ENCODE assay signal across 21 cellular contexts in the genomic region with DNA sequence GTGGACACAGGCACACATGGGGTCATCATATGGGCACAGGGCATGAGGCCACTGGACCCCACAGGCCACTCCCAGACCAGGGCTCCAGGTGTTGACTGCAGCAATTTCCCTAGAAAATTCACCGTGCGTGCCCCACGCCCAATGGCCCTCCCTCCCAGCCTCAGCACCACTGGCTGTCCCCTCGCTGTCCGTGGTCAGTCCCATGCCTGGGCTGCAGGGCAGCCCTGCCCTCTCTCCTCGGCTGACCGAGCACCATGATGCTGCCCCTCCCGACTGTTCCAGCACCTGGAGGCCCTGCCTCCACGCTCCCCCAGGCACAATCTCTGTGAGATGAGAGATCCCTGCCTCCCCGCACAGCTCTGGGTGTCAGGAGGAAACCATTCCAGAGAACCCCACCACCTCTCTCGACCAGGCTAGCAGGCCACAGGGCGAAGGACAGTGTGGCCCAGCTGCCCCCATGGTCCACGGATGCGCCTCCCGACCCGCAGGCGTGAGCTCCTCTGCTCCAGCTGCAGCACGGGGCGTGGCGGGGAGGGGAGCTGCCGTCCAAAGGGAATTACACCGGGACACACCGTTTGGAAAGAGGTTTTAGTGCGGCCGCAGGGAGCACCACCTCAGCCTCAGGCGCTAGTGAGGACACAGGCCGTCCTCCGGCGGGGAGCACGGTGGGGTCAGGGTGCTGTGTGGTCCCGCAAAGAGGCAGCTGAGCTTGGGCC. TPM values are rescaled to one million over a fixed set of nuclear protein-coding genes. Genes with fewer than 3 reads are reported as not detected.
DNase-seq lines count a peak whose midpoint lies in the region; ATAC-seq and TF ChIP-seq lines count a peak whose summit lies in the region.
"Had no signal": no experiment of that assay in that cellular context is flagged by ENCODE, and none has a peak within 500 bp of the region (broad histone marks: within the 10 kb centered on the region; RNA-seq: fewer than 3 reads in every experiment).

No MANE protein-coding gene starts in this region.

- TF ChIP-seq CTCF in nephron progenitor cell (IDR thresholded peaks at IDR 0.05), result no peak

- H3K27ac Mint-ChIP-seq in activated CD4-positive, alpha-beta T cell treated with anti-CD3 and anti-CD28 coated beads, Interleukin-2, amount 10 ng/mL, durations not matched to agents 7 days and 5 days, result peak overlapping the region; percentile 50
- H3K27ac Mint-ChIP-seq in T-helper 17 cell (peak overlapping the region; percentile 16), nephron progenitor cell (peak overlapping the region; percentile 68)

- peaks cover 13% of the 10 kb centered on the region for H3K4me1 Mint-ChIP-seq in activated CD4-positive, alpha-beta T cell treated with anti-CD3 and anti-CD28 coated beads, Interleukin-2, amount 10 ng/mL, durations not matched to agents 7 days and 5 days
- H3K4me1 Mint-ChIP-seq in T-helper 17 cell (peaks cover 5% of the 10 kb centered on the region), nephron progenitor cell (no peaks in the 10 kb centered on the region)

- DNase-seq in activated CD4-positive, alpha-beta T cell treated with anti-CD3 and anti-CD28 coated beads, Interleukin-2, amount 10 ng/mL, durations not matched to agents 7 days and 5 days, result no peak
- DNase-seq in activated CD4-positive, alpha-beta T cell treated with anti-CD3 and anti-CD28 coated beads, Interleukin-2, amount 50 U/mL, for 48 hours, result no peak
- DNase-seq in T-helper 17 cell (no peak), nephron progenitor cell (no peak), cortex of kidney (lab: John Stamatoyannopoulos, UW) (no peak), HuH-7.5 (ENCODE audit: low spot score) (no peak)
- DNase-seq: 8988T; CD8-positive, alpha-beta memory T cell; EL; GF-D8; IMR-90; MV-4-11; NCI-H1105 treated with DMSO at 0.1 percent for 48 hours; NCI-H2029 treated with DMSO at 0.1 percent for 48 hours; NCI-H345; NCI-H524; NCI-H774; NK-92 treated with Interleukin-12 subunit alpha and Interleukin-12 subunit beta, amount 100 ng/mL, for 24 hours; Right ventricle myocardium superior; SW 1271 had no signal

- POLR2A ChIA-PET in activated CD4-positive, alpha-beta T cell treated with anti-CD3 and anti-CD28 coated beads, Interleukin-2, amount 10 ng/mL, durations not matched to agents 7 days and 5 days (lab: Charles Lee), result no interaction called here

- no peaks in the 10 kb centered on the region for H3K27me3 Mint-ChIP-seq in activated CD4-positive, alpha-beta T cell treated with anti-CD3 and anti-CD28 coated beads, Interleukin-2, amount 10 ng/mL, durations not matched to agents 7 days and 5 days
- no peaks in the 10 kb centered on the region for H3K27me3 Mint-ChIP-seq in T-helper 17 cell
- H3K27me3 Mint-ChIP-seq in nephron progenitor cell (ENCODE audit: low read depth, poor library complexity), result no peaks in the 10 kb centered on the region
- H3K27me3 Mint-ChIP-seq: CD8-positive, alpha-beta memory T cell had no signal

- no peaks in the 10 kb centered on the region for H3K9me3 Mint-ChIP-seq in activated CD4-positive, alpha-beta T cell treated with anti-CD3 and anti-CD28 coated beads, Interleukin-2, amount 10 ng/mL, durations not matched to agents 7 days and 5 days
- H3K9me3 Mint-ChIP-seq in nephron progenitor cell, result no peaks in the 10 kb centered on the region
- H3K9me3 Mint-ChIP-seq: CD8-positive, alpha-beta memory T cell had no signal

- H3K4me3 Mint-ChIP-seq in activated CD4-positive, alpha-beta T cell treated with anti-CD3 and anti-CD28 coated beads, Interleukin-2, amount 10 ng/mL, durations not matched to agents 7 days and 5 days, result no peak overlapping the region
- H3K4me3 Mint-ChIP-seq in T-helper 17 cell, result no peak overlapping the region
- no peak overlapping the region for H3K4me3 Mint-ChIP-seq in nephron progenitor cell
- H3K4me3 Mint-ChIP-seq: CD8-positive, alpha-beta memory T cell had no signal

- CTCF ChIA-PET in activated CD4-positive, alpha-beta T cell treated with anti-CD3 and anti-CD28 coated beads, Interleukin-2, amount 10 ng/mL, durations not matched to agents 7 days and 5 days (lab: Charles Lee), result no interaction called here

- ATAC-seq in T-helper 17 cell (no peak), HG03039 (IDR thresholded peaks at IDR 0.05; ENCODE audit: unreplicated experiment) (no peak)

- peaks cover 9% of the 10 kb centered on the region for H3K36me3 Mint-ChIP-seq in activated CD4-positive, alpha-beta T cell treated with anti-CD3 and anti-CD28 coated beads, Interleukin-2, amount 10 ng/mL, durations not matched to agents 7 days and 5 days (ENCODE audit: low read depth)
- H3K36me3 Mint-ChIP-seq in T-helper 17 cell (ENCODE audit: low read depth), result peaks cover 2% of the 10 kb centered on the region
- H3K36me3 Mint-ChIP-seq in nephron progenitor cell (ENCODE audit: low read depth), result peaks cover 5% of the 10 kb centered on the region

- no peaks in the 10 kb centered on the region for H3K9me3 ChIP-seq in T-helper 17 cell (ENCODE audit: control insufficient read depth, low read length, poor library complexity, severe bottlenecking)

RNA-seq across cellular contexts. Expression of a gene that starts 12.6 kb away (rescaled TPM):
- 100 to 1,000 TPM in 1 of 2 experiments, 10 to 100 TPM in 1; 77.4 to 104 TPM for total RNA-seq in activated CD4-positive, alpha-beta T cell treated with anti-CD3 and anti-CD28 coated beads, Interleukin-2, amount 10 ng/mL, durations not matched to agents 7 days and 5 days
- 10 to 100 TPM; 12.7 to 16.2 TPM for total RNA-seq in T-helper 17 cell

RNA-seq across cellular contexts. Expression of a gene that starts 12.6 kb away (rescaled TPM):
- 10 to 100 TPM; 28.6 to 28.8 TPM for total RNA-seq in activated CD4-positive, alpha-beta T cell treated with anti-CD3 and anti-CD28 coated beads, Interleukin-2, amount 10 ng/mL, durations not matched to agents 7 days and 5 days
- total RNA-seq in T-helper 17 cell, result 1 to 10 TPM; 4.1 to 4.2 TPM

RNA-seq across cellular contexts. Expression of a gene that starts 21.8 kb away (rescaled TPM):
- total RNA-seq in activated CD4-positive, alpha-beta T cell treated with anti-CD3 and anti-CD28 coated beads, Interleukin-2, amount 10 ng/mL, durations not matched to agents 7 days and 5 days, result 100 to 1,000 TPM; 125 to 127 TPM
- 100 to 1,000 TPM in 1 of 2 donors, 10 to 100 TPM in 1; 81.3 to 115 TPM for total RNA-seq in T-helper 17 cell

RNA-seq across cellular contexts. Expression of a gene that starts 59.7 kb away (rescaled TPM):
- total RNA-seq in activated CD4-positive, alpha-beta T cell treated with anti-CD3 and anti-CD28 coated beads, Interleukin-2, amount 10 ng/mL, durations not matched to agents 7 days and 5 days, result 10 to 100 TPM; 27.2 to 28.0 TPM
- 1 to 10 TPM; 8.6 to 9.3 TPM for total RNA-seq in T-helper 17 cell

Comparison
In these comparisons a context has a peak if more than half of its experiments do, and no peak if none do; other contexts are left out.
1. H3K27ac Mint-ChIP-seq: peak in every context shown above with its lines; median percentile 68 in nephron progenitor cell; 50 in activated CD4-positive, alpha-beta T cell treated with anti-CD3 and anti-CD28 coated beads, Interleukin-2, amount 10 ng/mL, durations not matched to agents 7 days and 5 days; 16 in T-helper 17 cell.
2. RNA of a gene that starts 12.6 kb away (total RNA-seq): 77.4 to 104 TPM in activated CD4-positive, alpha-beta T cell treated with anti-CD3 and anti-CD28 coated beads, Interleukin-2, amount 10 ng/mL, durations not matched to agents 7 days and 5 days; 12.7 to 16.2 TPM in T-helper 17 cell; every median in the first group is over 4 times any median in the second.
3. RNA of a gene that starts 12.6 kb away (total RNA-seq): 28.6 to 28.8 TPM in activated CD4-positive, alpha-beta T cell treated with anti-CD3 and anti-CD28 coated beads, Interleukin-2, amount 10 ng/mL, durations not matched to agents 7 days and 5 days; 4.1 to 4.2 TPM in T-helper 17 cell; every median in the first group is over 4 times any median in the second.